ENCODE assay signal across 2 cellular contexts in the genomic region with DNA sequence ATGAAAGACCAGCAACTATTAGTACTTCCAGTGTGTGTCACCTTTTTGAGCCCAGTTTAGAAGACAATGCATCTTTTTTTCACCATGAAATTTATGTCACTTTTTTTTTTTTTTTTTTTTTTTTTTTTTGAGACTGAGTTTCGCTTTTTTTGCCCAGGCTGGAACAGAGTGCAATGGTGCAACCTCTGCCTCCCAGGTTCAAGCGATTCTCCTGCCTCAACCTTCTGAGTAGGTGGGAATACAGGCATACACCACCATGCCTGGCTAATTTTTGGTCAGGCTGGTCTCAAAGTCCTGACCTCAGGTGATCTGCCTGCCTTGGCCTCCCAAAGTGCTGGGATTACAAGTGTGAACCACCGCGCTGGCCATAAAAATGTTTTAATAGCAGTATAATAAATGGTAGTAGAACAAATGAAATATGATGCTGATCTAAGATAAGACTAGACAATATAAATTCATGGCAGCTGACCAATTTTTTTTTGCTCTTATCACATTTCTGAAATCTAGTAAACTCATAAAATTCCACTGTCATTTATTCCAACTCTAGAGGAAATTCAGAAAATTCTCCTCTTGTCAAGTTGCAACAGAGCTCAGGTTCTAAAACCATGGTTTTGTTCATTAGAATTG.
TF ChIP-seq lines count a peak whose summit lies in the region.

No MANE protein-coding gene starts in this region.

TF ChIP-seq in A549, 52 proteins besides CTCF, POLR2A, EP300 and RAD21:
- TF ChIP-seq GATA3 (IDR thresholded peaks at IDR 0.05; ENCODE audit: borderline replicate concordance): peak; percentile 43; the same call in 1 of the 2 replicates
- TF ChIP-seq, protein P1, sequence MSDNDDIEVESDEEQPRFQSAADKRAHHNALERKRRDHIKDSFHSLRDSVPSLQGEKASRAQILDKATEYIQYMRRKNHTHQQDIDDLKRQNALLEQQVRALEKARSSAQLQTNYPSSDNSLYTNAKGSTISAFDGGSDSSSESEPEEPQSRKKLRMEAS (IDR thresholded peaks at IDR 0.05): no peak
- TF ChIP-seq, protein P2, sequence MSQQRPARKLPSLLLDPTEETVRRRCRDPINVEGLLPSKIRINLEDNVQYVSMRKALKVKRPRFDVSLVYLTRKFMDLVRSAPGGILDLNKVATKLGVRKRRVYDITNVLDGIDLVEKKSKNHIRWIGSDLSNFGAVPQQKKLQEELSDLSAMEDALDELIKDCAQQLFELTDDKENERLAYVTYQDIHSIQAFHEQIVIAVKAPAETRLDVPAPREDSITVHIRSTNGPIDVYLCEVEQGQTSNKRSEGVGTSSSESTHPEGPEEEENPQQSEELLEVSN (IDR thresholded peaks at IDR 0.05; ENCODE audit: borderline replicate concordance, low read depth): no peak
- TF ChIP-seq RFX5 (IDR thresholded peaks at IDR 0.05): no peak

TF ChIP-seq in endothelial cell of umbilical vein, 7 proteins besides CTCF, POLR2A, EP300 and RAD21:
- TF ChIP-seq EZH2 (IDR thresholded peaks at IDR 0.05; ENCODE audit: borderline replicate concordance, low read depth, low read length, severe bottlenecking) (no peak), GATA2 (IDR thresholded peaks at IDR 0.05; ENCODE audit: insufficient read depth, insufficient read length, low read depth, low read length) (peak; percentile 62)
